8 cellular contexts compared by ENCODE assay signal in the genomic region with DNA sequence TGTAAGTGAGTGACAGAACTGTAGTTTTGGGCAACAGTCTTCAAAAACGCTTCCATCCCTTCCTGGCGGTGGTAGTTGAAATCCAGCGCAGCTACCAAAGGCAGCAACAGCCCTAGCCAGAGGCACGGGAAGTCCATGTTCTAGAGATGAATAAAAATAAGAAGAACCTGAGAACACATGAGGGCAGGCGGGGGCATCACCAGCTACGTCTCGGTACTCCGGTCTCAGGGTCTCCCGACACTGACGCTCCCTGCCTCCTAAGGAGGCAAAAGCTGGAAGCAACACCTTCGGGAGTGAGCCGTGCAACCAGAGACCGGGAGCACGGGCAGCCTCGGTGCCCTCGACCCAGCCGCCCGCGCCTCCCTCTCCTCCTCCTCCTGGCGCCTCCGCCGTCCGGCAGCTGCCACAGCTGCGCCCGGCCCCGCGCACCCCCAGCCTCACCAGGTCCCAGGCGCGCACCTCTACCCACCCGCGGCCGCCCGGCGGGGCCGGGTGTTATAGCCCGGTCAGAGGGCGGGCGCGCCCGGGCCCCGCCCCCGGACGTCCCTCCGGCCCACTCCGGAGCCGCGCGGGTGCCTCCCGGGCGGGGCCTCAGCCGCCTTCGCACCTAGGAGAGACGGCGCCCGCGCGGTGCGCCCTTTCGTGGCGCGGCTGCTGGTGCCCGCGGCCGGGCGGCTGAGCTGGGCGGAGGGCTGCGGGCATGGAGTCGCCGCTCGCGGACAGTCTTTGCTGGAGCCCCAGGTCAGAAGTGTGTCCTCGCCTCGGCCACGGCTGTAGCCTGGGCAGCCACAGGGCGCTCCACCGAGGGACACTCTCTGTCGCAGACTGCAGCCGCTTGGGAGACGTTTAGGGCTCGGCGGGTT. TPM values are rescaled to one million over a fixed set of nuclear protein-coding genes. Genes with fewer than 3 reads are reported as not detected.
A peak's percentile ranks its signal among the peaks of the same experiment; 100 is the strongest.
DNase-seq lines count a peak whose midpoint lies in the region; ATAC-seq and TF ChIP-seq lines count a peak whose summit lies in the region.

Gene CPM (minus strand): TSS at position 471 of the 863 bp plus-strand sequence. CDS start 334 bp downstream, at position 137.

- CTCF ChIA-PET in Panc1 (lab: Charles Lee), result no interaction called here

- H3K4me3 ChIP-seq in AG10803 (ENCODE audit: low read length) (peak within 1 kb of the TSS; percentile 66), Panc1 (ENCODE audit: low read depth in 2 of 2, low read length in 2 of 2) (peak within 1 kb of the TSS; percentile 60), fibroblast of the aortic adventitia (ENCODE audit: low read depth, low read length) (peak within 1 kb of the TSS; percentile 68)

- POLR2A ChIA-PET in Panc1 (lab: Charles Lee), result no interaction called here

- H3K4me1 ChIP-seq in Panc1 (ENCODE audit: control insufficient read depth, insufficient read depth, low read length), result no peaks in the 10 kb centered on the region; the same call in 1 of the 2 replicates

- TF ChIP-seq CTCF in AG10803 (conservative IDR thresholded peaks at IDR 0.05; ENCODE audit: low read length) (no peak), Panc1 (IDR thresholded peaks at IDR 0.05) (no peak), fibroblast of the aortic adventitia (IDR thresholded peaks at IDR 0.05; ENCODE audit: insufficient read depth, low read length) (no peak), nephron (IDR thresholded peaks at IDR 0.05; ENCODE audit: unreplicated experiment in 3 of 3) (no peak)

- H3K36me3 Mint-ChIP-seq in activated T-helper 17 cell treated with anti-CD3 and anti-CD28 coated beads, Interleukin-2, amount 50 U/mL, for 72 hours (ENCODE audit: low read depth), result peaks cover 5% of the 10 kb centered on the region
- peaks cover 6% of the 10 kb centered on the region for H3K36me3 Mint-ChIP-seq in nephron (ENCODE audit: low read depth)

- H3K4me1 Mint-ChIP-seq in activated T-helper 17 cell treated with anti-CD3 and anti-CD28 coated beads, Interleukin-2, amount 50 U/mL, for 72 hours, result peaks cover 6% of the 10 kb centered on the region
- peaks cover 9% of the 10 kb centered on the region for H3K4me1 Mint-ChIP-seq in nephron

- H3K36me3 ChIP-seq in Panc1 (ENCODE audit: control insufficient read depth, insufficient read depth, low read length), result no peaks in the 10 kb centered on the region

- no peaks in the 10 kb centered on the region for H3K27me3 ChIP-seq in Panc1 (ENCODE audit: control insufficient read depth, insufficient read depth, low read length)

- intact Hi-C loops in Panc1 (cut with micrococcal nuclease; ENCODE audit: unreplicated experiment), result no loop called here

- DNase-seq in AG10803 (ENCODE audit: low read depth) (peak; percentile 25), Panc1 (ENCODE audit: low read depth, low spot score) (no peak), fibroblast of the aortic adventitia (ENCODE audit: low read depth) (peak; percentile 36)
- peak; percentile 67 for DNase-seq in stimulated activated naive CD4-positive, alpha-beta T cell treated with Interleukin-2 at 50 U/mL for 16 hours (lab: John Stamatoyannopoulos, UW)

- no TSS peak for BruUV-seq in Panc1 (replicated peaks; lab: Mats Ljungman, UMichigan)

- peaks cover 4% of the 10 kb centered on the region for H3K27me3 Mint-ChIP-seq in activated T-helper 17 cell treated with anti-CD3 and anti-CD28 coated beads, Interleukin-2, amount 50 U/mL, for 72 hours
- peaks cover 33% of the 10 kb centered on the region for H3K27me3 Mint-ChIP-seq in nephron (ENCODE audit: low read depth)

- in situ Hi-C loops in Panc1 (cut with HindIII; ENCODE audit: low pct_unique_long_range_greater_than_20kb, low sequenced_read_pairs), result no loop called here

- peak; percentile 89 for ATAC-seq in GM19035 (IDR thresholded peaks at IDR 0.05; ENCODE audit: unreplicated experiment)
- peak; percentile 95 for ATAC-seq in HG03196 (IDR thresholded peaks at IDR 0.05; ENCODE audit: unreplicated experiment)
- ATAC-seq in Panc1, result peak; percentile 99
- ATAC-seq in activated T-helper 17 cell treated with anti-CD3 and anti-CD28 coated beads, Interleukin-2, amount 50 U/mL, for 72 hours (replicated peaks), result peak; percentile 98

- H3K9me3 ChIP-seq in Panc1 (ENCODE audit: control insufficient read depth, insufficient read depth, low read depth, low read length), result no peaks in the 10 kb centered on the region

- H3K4me3 Mint-ChIP-seq in activated T-helper 17 cell treated with anti-CD3 and anti-CD28 coated beads, Interleukin-2, amount 50 U/mL, for 72 hours, result peak within 1 kb of the TSS; percentile 89
- peak within 1 kb of the TSS; percentile 87 to 93 (median 90) for H3K4me3 Mint-ChIP-seq in nephron

- no peaks in the 10 kb centered on the region for H3K9me3 Mint-ChIP-seq in activated T-helper 17 cell treated with anti-CD3 and anti-CD28 coated beads, Interleukin-2, amount 50 U/mL, for 72 hours
- H3K9me3 Mint-ChIP-seq in nephron, result peaks cover 4% of the 10 kb centered on the region

- peak within 1 kb of the TSS; percentile 29 for H3K27ac ChIP-seq in Panc1 (ENCODE audit: low read length)

- H3K27ac Mint-ChIP-seq in activated T-helper 17 cell treated with anti-CD3 and anti-CD28 coated beads, Interleukin-2, amount 50 U/mL, for 72 hours, result peak within 1 kb of the TSS; percentile 61
- H3K27ac Mint-ChIP-seq in nephron, result peak within 1 kb of the TSS; percentile 16 to 53 (median 39)

RNA-seq across cellular contexts. Expression of gene CPM, which starts in this region (rescaled TPM):
- total RNA-seq in Panc1 (2021; ENCODE audit: unreplicated experiment), result 11.2 TPM
- 2.5 TPM for polyA plus RNA-seq in Panc1 (2012; ENCODE audit: insufficient read length)
- 1 to 10 TPM; 3.6 to 6.3 TPM for total RNA-seq in activated T-helper 17 cell treated with anti-CD3 and anti-CD28 coated beads, Interleukin-2, amount 50 U/mL, for 72 hours
- 0.08 and 17.1 TPM in 2 replicates for total RNA-seq in fibroblast of the aortic adventitia (ENCODE audit: low replicate concordance)
